Comparison of ENCODE assay signal across 2 cellular contexts in genomic region chr1:3461238-3461933, GRCh38.
A peak's percentile ranks its signal among the peaks of the same experiment; 100 is the strongest.
TF ChIP-seq lines count a peak whose summit lies in the region.

No MANE protein-coding gene starts in this region.

TF ChIP-seq in GM23338, 12 proteins besides CTCF, POLR2A, EP300 and RAD21 (continued from another document):
- TF ChIP-seq NANOG (IDR thresholded peaks at IDR 0.05; ENCODE audit: borderline replicate concordance) = no peak
- no peak for TF ChIP-seq REST (IDR thresholded peaks at IDR 0.05; ENCODE audit: unreplicated experiment)
- TF ChIP-seq EZH2 (IDR thresholded peaks at IDR 0.05; ENCODE audit: low read depth, unreplicated experiment) = no peak
- no peak for TF ChIP-seq POLR2AphosphoS5 (IDR thresholded peaks at IDR 0.05; ENCODE audit: low read depth)
- no peak for TF ChIP-seq JUNB (IDR thresholded peaks at IDR 0.05; ENCODE audit: unreplicated experiment)
- no peak for TF ChIP-seq CREB1 (CRISPR knock-in tag; IDR thresholded peaks at IDR 0.05; ENCODE audit: low read depth)
- TF ChIP-seq ZNF331 (CRISPR knock-in tag; IDR thresholded peaks at IDR 0.05; ENCODE audit: low read depth) = no peak
- no peak for TF ChIP-seq ZNF462 (CRISPR knock-in tag; IDR thresholded peaks at IDR 0.05)
- TF ChIP-seq ETS1 (IDR thresholded peaks at IDR 0.05) = no peak
TF ChIP-seq in GM23338: peak in this region for 0.

TF ChIP-seq in K562, 482 proteins besides CTCF, POLR2A, EP300 and RAD21 (continued from another document):
- no peak for TF ChIP-seq RERE (CRISPR knock-in tag; IDR thresholded peaks at IDR 0.05; ENCODE audit: borderline replicate concordance)
- TF ChIP-seq NFXL1 (CRISPR knock-in tag; IDR thresholded peaks at IDR 0.05) = no peak
- TF ChIP-seq, protein P1, sequence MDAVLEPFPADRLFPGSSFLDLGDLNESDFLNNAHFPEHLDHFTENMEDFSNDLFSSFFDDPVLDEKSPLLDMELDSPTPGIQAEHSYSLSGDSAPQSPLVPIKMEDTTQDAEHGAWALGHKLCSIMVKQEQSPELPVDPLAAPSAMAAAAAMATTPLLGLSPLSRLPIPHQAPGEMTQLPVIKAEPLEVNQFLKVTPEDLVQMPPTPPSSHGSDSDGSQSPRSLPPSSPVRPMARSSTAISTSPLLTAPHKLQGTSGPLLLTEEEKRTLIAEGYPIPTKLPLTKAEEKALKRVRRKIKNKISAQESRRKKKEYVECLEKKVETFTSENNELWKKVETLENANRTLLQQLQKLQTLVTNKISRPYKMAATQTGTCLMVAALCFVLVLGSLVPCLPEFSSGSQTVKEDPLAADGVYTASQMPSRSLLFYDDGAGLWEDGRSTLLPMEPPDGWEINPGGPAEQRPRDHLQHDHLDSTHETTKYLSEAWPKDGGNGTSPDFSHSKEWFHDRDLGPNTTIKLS (IDR thresholded peaks at IDR 0.05; ENCODE audit: borderline replicate concordance, low read depth) = no peak
- no peak for TF ChIP-seq PTBP1 (IDR thresholded peaks at IDR 0.05; ENCODE audit: low read depth, low read length)
- no peak for TF ChIP-seq PHB (CRISPR knock-in tag; IDR thresholded peaks at IDR 0.05)
- TF ChIP-seq TRIM25 (IDR thresholded peaks at IDR 0.05; ENCODE audit: borderline replicate concordance) = no peak
- TF ChIP-seq SMARCA5 (IDR thresholded peaks at IDR 0.05) = peak; percentile 61; the same call in 1 of the 2 replicates
- TF ChIP-seq, protein P2, sequence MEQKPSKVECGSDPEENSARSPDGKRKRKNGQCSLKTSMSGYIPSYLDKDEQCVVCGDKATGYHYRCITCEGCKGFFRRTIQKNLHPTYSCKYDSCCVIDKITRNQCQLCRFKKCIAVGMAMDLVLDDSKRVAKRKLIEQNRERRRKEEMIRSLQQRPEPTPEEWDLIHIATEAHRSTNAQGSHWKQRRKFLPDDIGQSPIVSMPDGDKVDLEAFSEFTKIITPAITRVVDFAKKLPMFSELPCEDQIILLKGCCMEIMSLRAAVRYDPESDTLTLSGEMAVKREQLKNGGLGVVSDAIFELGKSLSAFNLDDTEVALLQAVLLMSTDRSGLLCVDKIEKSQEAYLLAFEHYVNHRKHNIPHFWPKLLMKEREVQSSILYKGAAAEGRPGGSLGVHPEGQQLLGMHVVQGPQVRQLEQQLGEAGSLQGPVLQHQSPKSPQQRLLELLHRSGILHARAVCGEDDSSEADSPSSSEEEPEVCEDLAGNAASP (IDR thresholded peaks at IDR 0.05) = no peak
- TF ChIP-seq, protein P3, sequence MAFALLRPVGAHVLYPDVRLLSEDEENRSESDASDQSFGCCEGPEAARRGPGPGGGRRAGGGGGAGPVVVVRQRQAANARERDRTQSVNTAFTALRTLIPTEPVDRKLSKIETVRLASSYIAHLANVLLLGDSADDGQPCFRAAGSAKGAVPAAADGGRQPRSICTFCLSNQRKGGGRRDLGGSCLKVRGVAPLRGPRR (CRISPR knock-in tag; IDR thresholded peaks at IDR 0.05) = no peak
- no peak for TF ChIP-seq CREB1 (IDR thresholded peaks at IDR 0.05)
- no peak for TF ChIP-seq CREB1 (CRISPR knock-in tag; IDR thresholded peaks at IDR 0.05)
- TF ChIP-seq ZNF384 (IDR thresholded peaks at IDR 0.05; ENCODE audit: low read depth, low read length) = no peak
- 0 out of 4 replicates have a peak, but pooled peaks of 1 of the 2 experiments have one; percentile 38 for TF ChIP-seq RCOR1 (IDR thresholded peaks at IDR 0.05; ENCODE audit: borderline replicate concordance in 1 of 2, low read depth in 2 of 2, low read length in 2 of 2)
- TF ChIP-seq CC2D1A (IDR thresholded peaks at IDR 0.05) = no peak
- TF ChIP-seq DLX4 (CRISPR knock-in tag; IDR thresholded peaks at IDR 0.05) = no peak
- peak; percentile 75 for TF ChIP-seq BCOR (IDR thresholded peaks at IDR 0.05)
- no peak for TF ChIP-seq PYGO2 (tag; IDR thresholded peaks at IDR 0.05)
- no peak for TF ChIP-seq XRCC4 (IDR thresholded peaks at IDR 0.05; ENCODE audit: extremely low read depth, insufficient read depth, insufficient read length)
- no peak for TF ChIP-seq TAF9B (IDR thresholded peaks at IDR 0.05; ENCODE audit: partially characterized antibody)
- TF ChIP-seq NRF1 (conservative IDR thresholded peaks at IDR 0.05 in 1 of 2, IDR thresholded peaks at IDR 0.05 in 1 of 2) = peak; percentile 26 to 50; a peak in 3 of 4 replicates
- no peak for TF ChIP-seq STAG1 (CRISPR knock-in tag; IDR thresholded peaks at IDR 0.05; ENCODE audit: borderline replicate concordance)
- TF ChIP-seq ADNP (tag; IDR thresholded peaks at IDR 0.05) = peak; percentile 53; the same call in 1 of the 2 replicates
- no peak for TF ChIP-seq TAF7 (tag; IDR thresholded peaks at IDR 0.05)
- TF ChIP-seq, protein P4, sequence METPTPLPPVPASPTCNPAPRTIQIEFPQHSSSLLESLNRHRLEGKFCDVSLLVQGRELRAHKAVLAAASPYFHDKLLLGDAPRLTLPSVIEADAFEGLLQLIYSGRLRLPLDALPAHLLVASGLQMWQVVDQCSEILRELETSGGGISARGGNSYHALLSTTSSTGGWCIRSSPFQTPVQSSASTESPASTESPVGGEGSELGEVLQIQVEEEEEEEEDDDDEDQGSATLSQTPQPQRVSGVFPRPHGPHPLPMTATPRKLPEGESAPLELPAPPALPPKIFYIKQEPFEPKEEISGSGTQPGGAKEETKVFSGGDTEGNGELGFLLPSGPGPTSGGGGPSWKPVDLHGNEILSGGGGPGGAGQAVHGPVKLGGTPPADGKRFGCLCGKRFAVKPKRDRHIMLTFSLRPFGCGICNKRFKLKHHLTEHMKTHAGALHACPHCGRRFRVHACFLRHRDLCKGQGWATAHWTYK (CRISPR knock-in tag; IDR thresholded peaks at IDR 0.05) = no peak
- TF ChIP-seq SMARCE1 (IDR thresholded peaks at IDR 0.05) = no peak
